ENCODE assay signal across 10 cellular contexts in the genomic region with DNA sequence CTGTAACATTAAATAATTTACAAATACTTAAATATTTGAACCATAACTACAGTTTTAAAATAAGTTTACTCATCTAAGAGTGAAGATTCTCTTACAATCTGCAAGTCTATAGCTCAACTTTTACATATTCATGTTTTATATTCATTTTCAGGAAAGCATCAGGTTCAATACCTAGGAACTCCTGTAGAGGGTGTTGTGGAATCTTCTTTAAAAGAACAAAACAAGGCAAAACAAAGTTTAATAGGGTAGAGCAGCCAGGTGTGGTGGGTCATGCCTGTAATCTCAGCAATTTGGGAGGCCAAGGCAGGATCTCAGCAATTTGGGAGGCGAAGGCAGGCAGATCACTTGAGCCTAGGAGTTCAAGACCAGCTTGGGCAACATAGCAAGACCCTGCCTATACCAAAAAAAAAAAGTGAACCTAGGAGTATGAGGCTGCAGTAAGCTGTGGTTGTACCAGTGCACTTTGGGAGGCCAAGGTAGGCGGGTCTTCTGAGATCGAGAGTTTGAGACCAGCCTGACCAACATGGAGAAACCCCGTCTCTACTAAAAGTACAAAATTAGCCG. TPM values are rescaled to one million over a fixed set of nuclear protein-coding genes. Genes with fewer than 3 reads are reported as not detected.
A peak's percentile ranks its signal among the peaks of the same experiment; 100 is the strongest.
DNase-seq lines count a peak whose midpoint lies in the region; ATAC-seq and TF ChIP-seq lines count a peak whose summit lies in the region.
"Had no signal": no experiment of that assay in that cellular context is flagged by ENCODE, and none has a peak within 500 bp of the region (broad histone marks: within the 10 kb centered on the region; RNA-seq: fewer than 3 reads in every experiment).

No MANE protein-coding gene starts in this region.

- DNase-seq in EH (ENCODE audit: low read depth) (peak; percentile 8), astrocyte of the cerebellum (ENCODE audit: low read depth) (no peak), colonic mucosa (no peak), NCI-H2171 treated with DMSO at 0.1 percent for 48 hours (lab: John Stamatoyannopoulos, UW) (no peak)
- peak; percentile 40 for DNase-seq in Jurkat, Clone E6-1 (ENCODE audit: low read depth, low spot score)
- peak in 3 of 10 donors; percentile 49 to 54 (median 53) for DNase-seq in naive thymus-derived CD8-positive, alpha-beta T cell

- no peaks in the 10 kb centered on the region for H3K4me1 ChIP-seq in colonic mucosa

- H3K4me3 ChIP-seq in Jurkat, Clone E6-1 (ENCODE audit: low read length), result no peak overlapping the region
- H3K4me3 ChIP-seq in astrocyte of the cerebellum (ENCODE audit: low read depth, low read length) (no peak overlapping the region), colonic mucosa (no peak overlapping the region)

- POLR2A ChIA-PET in naive thymus-derived CD8-positive, alpha-beta T cell (lab: Charles Lee), result interaction anchor here (1.2 to 4.5 kb wide), 4 partner anchors 17 to 196 kb away, joined by 3 to 48 read pairs (median 5); no protein-coding TSS in a partner anchor

- peak overlapping the region in 9 of 10 donors; percentile 15 to 87 (median 78) for H3K27ac Mint-ChIP-seq in naive thymus-derived CD8-positive, alpha-beta T cell
- H3K27ac Mint-ChIP-seq: stimulated activated naive CD8-positive, alpha-beta T cell treated with anti-CD3 and anti-CD28 coated beads, Interleukin-15, Interleukin-2, amounts not matched to agents 100 ng/mL and 50 ng/mL, for 24 hours had no signal

- no peak overlapping the region for H3K9ac ChIP-seq in colonic mucosa (ENCODE audit: low read depth in 2 of 2, low read length in 2 of 2)

- peak overlapping the region in 5 of 10 donors; percentile 4 to 47 (median 25) for H3K4me3 Mint-ChIP-seq in naive thymus-derived CD8-positive, alpha-beta T cell
- H3K4me3 Mint-ChIP-seq: stimulated activated naive CD8-positive, alpha-beta T cell treated with anti-CD3 and anti-CD28 coated beads, Interleukin-15, Interleukin-2, amounts not matched to agents 100 ng/mL and 50 ng/mL, for 24 hours had no signal

- no peaks in the 10 kb centered on the region for H3K36me3 Mint-ChIP-seq in naive thymus-derived CD8-positive, alpha-beta T cell

- in situ Hi-C loops in astrocyte of the cerebellum (cut with HindIII; ENCODE audit: low sequenced_read_pairs), result no loop called here

- no peaks in the 10 kb centered on the region for H3K27me3 ChIP-seq in colonic mucosa

- no peaks in the 10 kb centered on the region for H3K9me3 Mint-ChIP-seq in naive thymus-derived CD8-positive, alpha-beta T cell
- H3K9me3 Mint-ChIP-seq: stimulated activated naive CD8-positive, alpha-beta T cell treated with anti-CD3 and anti-CD28 coated beads, Interleukin-15, Interleukin-2, amounts not matched to agents 100 ng/mL and 50 ng/mL, for 24 hours had no signal

- peaks cover 18 to 28% (median 23%) of the 10 kb centered on the region in 4 donors for H3K4me1 Mint-ChIP-seq in naive thymus-derived CD8-positive, alpha-beta T cell

- ATAC-seq in naive thymus-derived CD8-positive, alpha-beta T cell, result peak; percentile 66 to 69
- no peak for ATAC-seq in HG03565 (IDR thresholded peaks at IDR 0.05; ENCODE audit: unreplicated experiment)
- no peak for ATAC-seq in esophagus mucosa

- H3K27me3 Mint-ChIP-seq in naive thymus-derived CD8-positive, alpha-beta T cell, result no peaks in the 10 kb centered on the region
- H3K27me3 Mint-ChIP-seq: stimulated activated naive CD8-positive, alpha-beta T cell treated with anti-CD3 and anti-CD28 coated beads, Interleukin-15, Interleukin-2, amounts not matched to agents 100 ng/mL and 50 ng/mL, for 24 hours had no signal

- no peak overlapping the region for H3K27ac ChIP-seq in colonic mucosa

- no peaks in the 10 kb centered on the region for H3K36me3 ChIP-seq in colonic mucosa

- TF ChIP-seq CTCF in astrocyte of the cerebellum (IDR thresholded peaks at IDR 0.05; ENCODE audit: low read depth, low read length, missing control alignments), result peak; percentile 44
- no peak for TF ChIP-seq CTCF in colonic mucosa (IDR thresholded peaks at IDR 0.05)

- intact Hi-C loops in colonic mucosa (cut with DNase I), result no loop called here

- no peaks in the 10 kb centered on the region for H3K9me3 ChIP-seq in colonic mucosa

RNA-seq across cellular contexts. Expression of a gene that starts 45.1 kb away (rescaled TPM):
- 0.50 TPM for polyA plus RNA-seq in Jurkat, Clone E6-1 (2012; ENCODE audit: insufficient read depth, insufficient read length)
- total RNA-seq in naive thymus-derived CD8-positive, alpha-beta T cell, result under 1 TPM in 1 of 2 experiments, not detected in 1; 0.33 TPM
- polyA plus RNA-seq in naive thymus-derived CD8-positive, alpha-beta T cell, result 1 to 10 TPM in 1 of 3 donors, not detected in 2; 2.4 TPM
- 1 to 10 TPM in 1 of 2 donors, under 1 TPM in 1; 0.94 to 3.5 TPM for total RNA-seq in colonic mucosa
- total RNA-seq in esophagus mucosa, result 1.6 TPM
- total RNA-seq: myocyte had no signal

Comparison
In these comparisons a context has a peak if more than half of its experiments do, and no peak if none do; other contexts are left out.
1. DNase-seq: peak in EH (single experiment) and Jurkat, Clone E6-1 (single experiment); none in astrocyte of the cerebellum (single experiment), colonic mucosa (single experiment) and NCI-H2171 treated with DMSO at 0.1 percent for 48 hours (single experiment).
2. ATAC-seq: peak in naive thymus-derived CD8-positive, alpha-beta T cell (2 of 2); none in HG03565 (single experiment) and esophagus mucosa (single experiment).